10 cellular contexts compared by ENCODE assay signal in the genomic region with DNA sequence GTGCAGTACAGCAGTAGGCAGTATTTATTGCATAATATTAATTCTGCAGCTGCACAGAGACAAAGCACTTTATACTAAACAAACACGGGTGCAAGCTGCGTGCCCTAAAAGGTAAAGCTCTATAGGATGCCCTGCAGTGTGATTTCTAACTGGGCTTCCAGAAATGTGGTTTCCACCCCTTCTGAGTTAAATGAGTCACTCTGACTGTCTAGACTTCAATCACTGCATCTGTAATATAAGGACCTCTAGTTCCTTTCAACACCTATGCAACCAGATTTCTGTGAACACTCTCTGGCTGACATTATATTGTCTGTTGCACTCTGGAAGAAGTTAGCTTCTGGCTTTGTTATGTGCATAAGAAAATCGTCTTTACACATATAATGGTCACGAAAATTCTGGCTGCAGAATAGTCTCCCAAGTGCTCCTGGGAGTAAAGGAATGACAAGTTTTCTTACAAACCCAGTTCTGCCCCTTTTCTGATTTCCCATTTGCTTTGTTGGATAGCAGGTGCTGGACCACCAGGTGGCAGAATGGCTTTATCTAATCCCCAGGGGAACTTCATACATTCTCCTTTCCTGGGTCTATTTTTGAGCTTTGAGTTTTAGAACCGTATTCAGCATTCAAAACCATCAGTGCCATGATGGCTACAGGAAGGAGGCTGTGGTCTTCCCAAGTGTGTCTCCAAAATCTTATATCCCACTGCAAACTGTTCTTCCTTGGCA.
DNase-seq lines count a peak whose midpoint lies in the region; ATAC-seq, FAIRE-seq and TF ChIP-seq lines count a peak whose summit lies in the region.
"Had no signal": no experiment of that assay in that cellular context is flagged by ENCODE, and none has a peak within 500 bp of the region (broad histone marks: within the 10 kb centered on the region; RNA-seq: fewer than 3 reads in every experiment).

No MANE protein-coding gene starts in this region.

- H3K36me3 ChIP-seq in kidney epithelial cell (ENCODE audit: control insufficient read depth, insufficient read depth, low read length): no peaks in the 10 kb centered on the region
- H3K36me3 ChIP-seq in tibial artery: no peaks in the 10 kb centered on the region
- H3K36me3 ChIP-seq in uterus: no peaks in the 10 kb centered on the region

- ATAC-seq in HG02571 (IDR thresholded peaks at IDR 0.05; ENCODE audit: unreplicated experiment): no peak

- no peak for TF ChIP-seq EP300 in Ishikawa (IDR thresholded peaks at IDR 0.05; ENCODE audit: borderline replicate concordance)

- H3K4me3 ChIP-seq in kidney epithelial cell (ENCODE audit: low read depth, low read length) (no peak overlapping the region), tibial artery (no peak overlapping the region), uterus (no peak overlapping the region)

- H3K27ac ChIP-seq in tibial artery: no peak overlapping the region
- H3K27ac ChIP-seq in uterus: no peak overlapping the region

- FAIRE-seq in D721Med (lab: Jason Lieb, UNC): no peak

- H3K27me3 ChIP-seq in kidney epithelial cell (ENCODE audit: control insufficient read depth, insufficient read depth, low read length) (no peaks in the 10 kb centered on the region), tibial artery (no peaks in the 10 kb centered on the region), uterus (no peaks in the 10 kb centered on the region)

- TF ChIP-seq CTCF in D721Med (IDR thresholded peaks at IDR 0.05; ENCODE audit: insufficient read depth, missing control alignments) (peak; percentile 11), kidney epithelial cell (IDR thresholded peaks at IDR 0.05; ENCODE audit: insufficient read depth, low read length, poor library complexity, severe bottlenecking) (peak; percentile 41), tibial artery (IDR thresholded peaks at IDR 0.05) (no peak), uterus (IDR thresholded peaks at IDR 0.05) (no peak)

- TF ChIP-seq POLR2A in uterus (IDR thresholded peaks at IDR 0.05): no peak

- DNase-seq in D721Med (ENCODE audit: insufficient read length, low spot score) (no peak), SHP77 (lab: John Stamatoyannopoulos, UW) (peak; percentile 8 to 10), kidney epithelial cell (ENCODE audit: low read depth) (no peak), tibial artery (no peak), NCI-H524 treated with DMSO at 0.1 percent for 48 hours (lab: John Stamatoyannopoulos, UW) (no peak), uterus (no peak)
- DNase-seq: HCEC 1CT, NCI-H1436 had no signal

- intact Hi-C loops in tibial artery (cut with DNase I; ENCODE audit: low total_unique reads): no loop called here
- intact Hi-C loops in uterus (cut with DNase I; ENCODE audit: low total_unique reads): no loop called here

- H3K4me1 ChIP-seq in tibial artery (no peaks in the 10 kb centered on the region), uterus (no peaks in the 10 kb centered on the region)

- peak; percentile 60 for TF ChIP-seq RAD21 in Ishikawa (IDR thresholded peaks at IDR 0.05; ENCODE audit: low read depth)

- H3K9me3 ChIP-seq in tibial artery: no peaks in the 10 kb centered on the region
- H3K9me3 ChIP-seq in uterus: no peaks in the 10 kb centered on the region

TF ChIP-seq in Ishikawa, 13 proteins besides CTCF, POLR2A, EP300 and RAD21:
- TF ChIP-seq TEAD4 (IDR thresholded peaks at IDR 0.05): no peak

Comparison
In these comparisons a context has a peak if more than half of its experiments do, and no peak if none do; other contexts are left out.
1. DNase-seq: peak in SHP77 (2 of 2); none in D721Med (single experiment), kidney epithelial cell (single experiment), tibial artery (0 of 2), NCI-H524 treated with DMSO at 0.1 percent for 48 hours (single experiment) and uterus (0 of 2).
2. CTCF ChIP-seq: peak in D721Med (single experiment) and kidney epithelial cell (single experiment); none in tibial artery (0 of 2) and uterus (0 of 4).